In genomic region chr17:68440526-68440925, GRCh38 we compare ENCODE assay signal across 19 cellular contexts. TPM values are rescaled to one million over a fixed set of nuclear protein-coding genes. Genes with fewer than 3 reads are reported as not detected.
DNase-seq lines count a peak whose midpoint lies in the region; ATAC-seq and TF ChIP-seq lines count a peak whose summit lies in the region.
"Had no signal": no experiment of that assay in that cellular context is flagged by ENCODE, and none has a peak within 500 bp of the region (broad histone marks: within the 10 kb centered on the region; RNA-seq: fewer than 3 reads in every experiment).

No MANE protein-coding gene starts in this region.

- H3K27ac Mint-ChIP-seq in memory B cell (peak overlapping the region; percentile 78), type B pancreatic cell (peak overlapping the region; percentile 33)
- H3K27ac Mint-ChIP-seq: activated naive CD8-positive, alpha-beta T cell had no signal

- H3K4me3 Mint-ChIP-seq in memory B cell (no peak overlapping the region), type B pancreatic cell (no peak overlapping the region)
- H3K4me3 Mint-ChIP-seq: activated naive CD8-positive, alpha-beta T cell had no signal

- H3K36me3 Mint-ChIP-seq in memory B cell (no peaks in the 10 kb centered on the region), type B pancreatic cell (peaks cover 15% of the 10 kb centered on the region)
- H3K36me3 Mint-ChIP-seq: activated naive CD8-positive, alpha-beta T cell had no signal

- H3K27ac ChIP-seq in heart left ventricle (peak overlapping the region in 9 of 12 donors; percentile 54 to 90 (median 68)), caudate nucleus (ENCODE audit: low read depth, low read length) (peak overlapping the region; percentile 52)
- H3K27ac ChIP-seq: tibial artery had no signal

- no peaks in the 10 kb centered on the region for H3K9me3 Mint-ChIP-seq in memory B cell
- no peaks in the 10 kb centered on the region for H3K9me3 Mint-ChIP-seq in type B pancreatic cell

- DNase-seq in heart left ventricle = no peak
- no peak for DNase-seq in left cardiac atrium
- no peak for DNase-seq in caudate nucleus (lab: John Stamatoyannopoulos, UW)
- no peak for DNase-seq in memory B cell (ENCODE audit: low spot score in 2 of 2)
- no peak for DNase-seq in type B pancreatic cell (ENCODE audit: extremely low spot score, unreplicated experiment)
- no peak for DNase-seq in NCI-H748 (lab: John Stamatoyannopoulos, UW; ENCODE audit: unreplicated experiment)
- DNase-seq: activated CD8-positive, alpha-beta memory T cell treated with anti-CD3 and anti-CD28 coated beads, Interleukin-2, amount 50 U/mL, for 4 hours; central memory CD4-positive, alpha-beta T cell; left colon; NCI-H187 treated with DMSO at 0.1 percent for 48 hours; NCI-H510A; OCI-M1; right cardiac atrium; stimulated activated CD4-positive, alpha-beta T cell treated with anti-CD3 and anti-CD28 coated beads, Interleukin-1b, Interleukin-23, amount 100 ng/mL, for 48 hours had no signal

- H3K9me3 ChIP-seq in heart left ventricle = no peaks in the 10 kb centered on the region
- H3K9me3 ChIP-seq: tibial artery had no signal

- H3K4me3 ChIP-seq in heart left ventricle = no peak overlapping the region
- H3K4me3 ChIP-seq: tibial artery had no signal

- intact Hi-C loops in heart left ventricle (cut with DNase I) = no loop called here
- intact Hi-C loops in left cardiac atrium (cut with DNase I) = no loop called here

- no peak for TF ChIP-seq POLR2A in heart left ventricle (IDR thresholded peaks at IDR 0.05)

- H3K4me1 Mint-ChIP-seq in memory B cell = peaks cover 33% of the 10 kb centered on the region
- peaks cover 39% of the 10 kb centered on the region for H3K4me1 Mint-ChIP-seq in type B pancreatic cell (ENCODE audit: unreplicated experiment)

- H3K4me1 ChIP-seq in heart left ventricle = peaks cover 3 to 90% (median 61%) of the 10 kb centered on the region in 12 donors

- peaks cover 0 to 80% (median 55%) of the 10 kb centered on the region in 9 donors for H3K36me3 ChIP-seq in heart left ventricle

- TF ChIP-seq CTCF in heart left ventricle (IDR thresholded peaks at IDR 0.05) (no peak), type B pancreatic cell (conservative IDR thresholded peaks at IDR 0.05) (no peak)

- H3K27me3 Mint-ChIP-seq in memory B cell (no peaks in the 10 kb centered on the region), type B pancreatic cell (no peaks in the 10 kb centered on the region)
- H3K27me3 Mint-ChIP-seq: activated naive CD8-positive, alpha-beta T cell had no signal

- no peaks in the 10 kb centered on the region for H3K27me3 ChIP-seq in heart left ventricle
- H3K27me3 ChIP-seq: tibial artery had no signal

- WGBS in heart left ventricle, 4 donors = 73 to 86% (median 79%) methylated on average over 2 of the region's 2 CpGs

- no peak for ATAC-seq in heart left ventricle
- no peak for ATAC-seq in left cardiac atrium
- ATAC-seq in memory B cell (ENCODE audit: low read depth) = no peak
- no peak for ATAC-seq in GM19452 (IDR thresholded peaks at IDR 0.05; ENCODE audit: unreplicated experiment)
- ATAC-seq in HG02678 (IDR thresholded peaks at IDR 0.05; ENCODE audit: unreplicated experiment) = no peak
- ATAC-seq: left colon, SK-N-SH treated with all-trans-retinoic acid at 6 μM for 48 hours had no signal

RNA-seq across cellular contexts. Expression of gene WIPI1, which starts 16.8 kb away (rescaled TPM):
- 100 to 1,000 TPM in 5 of 9 donors, 10 to 100 TPM in 4; 68.6 to 145 (median 103) TPM for total RNA-seq in heart left ventricle
- 100 to 1,000 TPM in 1 of 2 donors, 10 to 100 TPM in 1; 57.1 to 128 TPM for polyA plus RNA-seq in heart left ventricle
- 10 to 100 TPM; 35.8 to 74.3 TPM for total RNA-seq in left cardiac atrium
- 39.0 and 52.2 TPM in 2 replicates for total RNA-seq in type B pancreatic cell (ENCODE audit: low replicate concordance)
